Comparison of ENCODE assay signal across 7 cellular contexts in genomic region chr2:237243487-237243886, GRCh38.
"Had no signal": no experiment of that assay in that cellular context is flagged by ENCODE, and none has a peak within 500 bp of the region (broad histone marks: within the 10 kb centered on the region; RNA-seq: fewer than 3 reads in every experiment).

No MANE protein-coding gene starts in this region.

- H2AFZ ChIP-seq: GM23248 had no signal

- H3K9me3 ChIP-seq: HAP-1 had no signal

- ATAC-seq: HCT116, K562 had no signal

- H3K4me3 ChIP-seq: GM23248, HAP-1, K562 had no signal

- DNase-seq: GM23248, GOT3, H7, HFFc6 had no signal

- H3K27ac ChIP-seq: GM23248 had no signal

- H3K9ac ChIP-seq: GM23248 had no signal

- H3K36me3 ChIP-seq: HAP-1 had no signal

- H3K4me1 ChIP-seq: HAP-1 had no signal
